12 cellular contexts compared by ENCODE assay signal in the genomic region with DNA sequence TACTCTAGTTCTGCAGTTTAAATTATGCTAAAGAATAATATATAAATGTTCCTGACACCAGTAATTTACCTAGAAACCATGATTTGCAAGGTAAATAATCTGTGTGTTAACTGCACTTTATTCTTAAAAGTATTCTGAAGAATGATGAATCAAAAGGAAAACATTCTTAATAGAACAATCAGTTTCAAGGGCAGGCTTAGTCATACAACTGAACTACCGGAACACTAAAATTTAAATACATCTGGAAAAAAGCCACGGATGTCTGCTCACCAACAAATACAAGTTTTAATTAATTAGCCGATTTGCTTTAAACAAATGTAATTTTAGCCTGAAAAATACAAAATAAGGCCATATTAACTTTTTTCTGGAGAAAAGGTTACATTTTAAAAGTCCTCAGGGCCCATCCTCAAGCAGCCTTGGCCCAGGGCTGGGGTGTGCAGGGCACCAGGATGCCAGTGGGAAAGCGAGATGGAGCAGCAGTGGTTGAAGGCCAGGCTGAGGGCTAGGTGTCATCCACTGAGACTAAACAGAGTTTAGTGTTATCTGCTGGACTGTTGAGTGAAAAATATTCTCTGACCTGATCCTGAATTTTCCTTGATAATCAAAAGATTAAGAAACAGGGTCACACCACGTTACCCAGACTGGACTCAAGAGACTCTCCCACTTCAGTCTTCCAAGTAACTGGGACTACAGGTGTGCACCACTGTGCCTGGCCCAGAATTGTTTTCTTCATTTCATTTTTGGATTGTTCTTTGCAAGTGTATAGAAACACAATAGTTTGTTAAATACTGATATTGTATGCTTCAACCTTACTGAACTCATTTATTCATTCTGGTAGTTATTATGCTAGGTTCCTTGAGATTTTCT.
DNase-seq lines count a peak whose midpoint lies in the region; ATAC-seq, FAIRE-seq and TF ChIP-seq lines count a peak whose summit lies in the region.
"Had no signal": no experiment of that assay in that cellular context is flagged by ENCODE, and none has a peak within 500 bp of the region (broad histone marks: within the 10 kb centered on the region; RNA-seq: fewer than 3 reads in every experiment).

No MANE protein-coding gene starts in this region.

- no peak overlapping the region for H3K9ac ChIP-seq in GM12878 (ENCODE audit: control insufficient read depth, insufficient read depth, low read length)

- H3K4me2 ChIP-seq in GM12878 (ENCODE audit: control insufficient read depth, insufficient read depth) = no peak overlapping the region

- no peak overlapping the region for H3K4me3 ChIP-seq in breast epithelium
- H3K4me3 ChIP-seq in GM12878 = no peak overlapping the region

- H3K4me1 ChIP-seq in breast epithelium = no peaks in the 10 kb centered on the region
- peaks cover 13% of the 10 kb centered on the region for H3K4me1 ChIP-seq in GM12878 (ENCODE audit: control insufficient read depth, insufficient read depth, low read length)

- CTCF ChIA-PET in MCF 10A (lab: Yijun Ruan, JAX) = interaction anchor here (0.9 to 2.7 kb wide), 7 partner anchors 18 to 120 kb away, joined by 3 to 15 read pairs (median 5); no protein-coding TSS in a partner anchor
- CTCF ChIA-PET in GM12878 (lab: Yijun Ruan, JAX) = interaction anchor here (0.9 to 9.2 kb wide), 5 partner anchors 19 to 93 kb away, joined by 3 to 105 read pairs (median 8); no protein-coding TSS in a partner anchor

- DNase-seq in MCF 10A (ENCODE audit: unreplicated experiment) (peak; percentile 60), breast epithelium (ENCODE audit: low spot score in 2 of 2) (no peak), GM12878 (ENCODE audit: low read depth, low spot score) (no peak), iris pigment epithelial cell (ENCODE audit: low read depth) (peak; percentile 84), urothelium cell line (ENCODE audit: low spot score) (peak; percentile 51), NCI-H526 treated with DMSO at 0.1 percent for 48 hours (lab: John Stamatoyannopoulos, UW) (no peak)
- DNase-seq in activated T-helper 2 cell treated with anti-CD3 and anti-CD28 coated beads, Interferon-gamma antibody, Interleukin-2, Interleukin-4, amounts not matched to agents 10 μg/mL and 5 μg/mL and 100 μg/mL, durations not matched to agents 14 hours and 24 hours and 36 hours (ENCODE audit: low spot score) = no peak
- DNase-seq: activated B cell treated with CpG ODN at 0.5 μM for 24 hours, naive B cell had no signal

- FAIRE-seq in GM12878 (lab: Jason Lieb, UNC) (no peak), urothelium cell line (lab: Jason Lieb, UNC) (peak; percentile 20)
- FAIRE-seq: frontal cortex had no signal

- 90% methylated on average over 5 of the region's 5 CpGs for whole genome bisulfite sequencing in GM12878 (ENCODE audit: insufficient coverage, insufficient replicate concordance, low lambda C conversion rate, missing lambda C conversion rate)

- TF ChIP-seq POLR2A in breast epithelium (IDR thresholded peaks at IDR 0.05) (no peak), GM12878 (IDR thresholded peaks at IDR 0.05; ENCODE audit: low read depth, low read length) (no peak)

- no peaks in the 10 kb centered on the region for H4K20me1 ChIP-seq in GM12878 (ENCODE audit: control insufficient read depth, insufficient read depth)

- BruUV-seq in MCF 10A (replicated peaks; lab: Mats Ljungman, UMichigan) (no TSS peak), GM12878 (replicated peaks; lab: Mats Ljungman, UMichigan) (no TSS peak)

- TF ChIP-seq RAD21 in GM12878 (IDR thresholded peaks at IDR 0.05; ENCODE audit: insufficient read depth, low read depth, low read length) = no peak

- H3K27me3 ChIP-seq in breast epithelium (no peaks in the 10 kb centered on the region), GM12878 (replicated peaks in 1 of 2; ENCODE audit: control insufficient read depth in 2 of 2, insufficient read depth in 2 of 2, low read length in 1 of 2) (no peaks in the 10 kb centered on the region)

- no peaks in the 10 kb centered on the region for H3K27me3 Mint-ChIP-seq in MCF 10A (ENCODE audit: insufficient read depth, unreplicated experiment)
- H3K27me3 Mint-ChIP-seq in activated T-helper 2 cell treated with anti-CD3 and anti-CD28 coated beads, Interferon-gamma antibody, Interleukin-2, Interleukin-4, amounts not matched to agents 10 μg/mL and 5 μg/mL and 100 μg/mL, durations not matched to agents 14 hours and 24 hours and 36 hours (ENCODE audit: low read depth) = no peaks in the 10 kb centered on the region
- H3K27me3 Mint-ChIP-seq: activated B cell treated with CpG ODN at 0.5 μM for 24 hours; activated naive CD4-positive, alpha-beta T cell treated with anti-CD3 and anti-CD28 coated beads, Interleukin-2, amount 50 U/mL, for 24 hours had no signal

- no peaks in the 10 kb centered on the region for H3K36me3 ChIP-seq in breast epithelium
- peaks cover 0 to 4% of the 10 kb centered on the region in 2 experiments; a peak in 1 of 4 replicates for H3K36me3 ChIP-seq in GM12878 (ENCODE audit: control insufficient read depth in 2 of 2, insufficient read depth in 2 of 2, low read length in 1 of 2)

- SMC1A ChIA-PET in GM12878 (lab: Charles Lee; ENCODE audit: uncharacterized antibody, unreplicated experiment) = interaction anchor here (1.0 to 2.5 kb wide), 6 partner anchors 14 to 121 kb away, joined by 4 to 16 read pairs (median 6); no protein-coding TSS in a partner anchor

- no peak overlapping the region for H3K4me3 Mint-ChIP-seq in MCF 10A (ENCODE audit: unreplicated experiment)
- no peak overlapping the region for H3K4me3 Mint-ChIP-seq in activated T-helper 2 cell treated with anti-CD3 and anti-CD28 coated beads, Interferon-gamma antibody, Interleukin-2, Interleukin-4, amounts not matched to agents 10 μg/mL and 5 μg/mL and 100 μg/mL, durations not matched to agents 14 hours and 24 hours and 36 hours (ENCODE audit: low read depth)
- H3K4me3 Mint-ChIP-seq: activated B cell treated with CpG ODN at 0.5 μM for 24 hours; activated naive CD4-positive, alpha-beta T cell treated with anti-CD3 and anti-CD28 coated beads, Interleukin-2, amount 50 U/mL, for 24 hours; naive B cell had no signal

- RAD21 ChIA-PET in GM12878 (lab: Charles Lee; ENCODE audit: unreplicated experiment) = interaction anchor here (0.9 to 2.1 kb wide), 6 partner anchors 15 to 121 kb away, joined by 3 to 12 read pairs (median 6); no protein-coding TSS in a partner anchor

- H3K27ac Mint-ChIP-seq in MCF 10A (ENCODE audit: low read depth, unreplicated experiment) = peak overlapping the region; percentile 92
- no peak overlapping the region for H3K27ac Mint-ChIP-seq in activated T-helper 2 cell treated with anti-CD3 and anti-CD28 coated beads, Interferon-gamma antibody, Interleukin-2, Interleukin-4, amounts not matched to agents 10 μg/mL and 5 μg/mL and 100 μg/mL, durations not matched to agents 14 hours and 24 hours and 36 hours
- H3K27ac Mint-ChIP-seq: activated B cell treated with CpG ODN at 0.5 μM for 24 hours; activated naive CD4-positive, alpha-beta T cell treated with anti-CD3 and anti-CD28 coated beads, Interleukin-2, amount 50 U/mL, for 24 hours; naive B cell had no signal

- intact Hi-C loops in MCF 10A (cut with micrococcal nuclease) (no loop called here), breast epithelium (cut with DNase I; ENCODE audit: low total_unique reads) (no loop called here), GM12878 (cut with micrococcal nuclease; ENCODE audit: unreplicated experiment) (no loop called here)
- intact Hi-C loops in activated T-helper 2 cell treated with anti-CD3 and anti-CD28 coated beads, Interferon-gamma antibody, Interleukin-2, Interleukin-4, amounts not matched to agents 10 μg/mL and 5 μg/mL and 100 μg/mL, durations not matched to agents 14 hours and 24 hours and 36 hours (cut with micrococcal nuclease) = no loop called here

- H3K79me2 ChIP-seq in GM12878 (ENCODE audit: control insufficient read depth, insufficient read depth, low read length) = peaks cover 22% of the 10 kb centered on the region

- H3K4me1 Mint-ChIP-seq in MCF 10A (ENCODE audit: insufficient read depth, unreplicated experiment) = peaks cover 70% of the 10 kb centered on the region
- no peaks in the 10 kb centered on the region for H3K4me1 Mint-ChIP-seq in activated T-helper 2 cell treated with anti-CD3 and anti-CD28 coated beads, Interferon-gamma antibody, Interleukin-2, Interleukin-4, amounts not matched to agents 10 μg/mL and 5 μg/mL and 100 μg/mL, durations not matched to agents 14 hours and 24 hours and 36 hours (ENCODE audit: low read depth)
- H3K4me1 Mint-ChIP-seq: activated B cell treated with CpG ODN at 0.5 μM for 24 hours; activated naive CD4-positive, alpha-beta T cell treated with anti-CD3 and anti-CD28 coated beads, Interleukin-2, amount 50 U/mL, for 24 hours; naive B cell had no signal

- POLR2A ChIA-PET in MCF 10A (lab: Yijun Ruan, JAX) (interaction anchor here (0.9 to 7.0 kb wide), 12 partner anchors 14 to 112 kb away, joined by 3 to 133 read pairs (median 6); a partner anchor contains a TSS), GM12878 (lab: Charles Lee) (interaction anchor here (1.0 to 1.3 kb wide), 2 partner anchors 14 to 21 kb away, joined by 3 to 4 read pairs; no protein-coding TSS in a partner anchor)

- TF ChIP-seq EP300 in GM12878 (IDR thresholded peaks at IDR 0.05; ENCODE audit: borderline replicate concordance in 1 of 2, control insufficient read depth in 1 of 2, low read depth in 2 of 2, low read length in 2 of 2) = no peak

- H3K9me3 ChIP-seq in breast epithelium (no peaks in the 10 kb centered on the region), GM12878 (replicated peaks; ENCODE audit: control insufficient read depth, insufficient read depth, low read length) (no peaks in the 10 kb centered on the region; the same call in 2 of the 3 replicates)

- ATAC-seq in GM12878 = 0 out of 3 replicates have a peak, but pooled peaks have one; percentile 26
- ATAC-seq in HG03571 (IDR thresholded peaks at IDR 0.05; ENCODE audit: unreplicated experiment) = no peak

- no peak overlapping the region for H2AFZ ChIP-seq in GM12878 (ENCODE audit: control insufficient read depth, low read depth, low read length)

- peaks cover 5% of the 10 kb centered on the region for H3K36me3 Mint-ChIP-seq in MCF 10A (ENCODE audit: insufficient read depth, unreplicated experiment)
- H3K36me3 Mint-ChIP-seq in activated T-helper 2 cell treated with anti-CD3 and anti-CD28 coated beads, Interferon-gamma antibody, Interleukin-2, Interleukin-4, amounts not matched to agents 10 μg/mL and 5 μg/mL and 100 μg/mL, durations not matched to agents 14 hours and 24 hours and 36 hours (ENCODE audit: low read depth) = no peaks in the 10 kb centered on the region
- H3K36me3 Mint-ChIP-seq: activated naive CD4-positive, alpha-beta T cell treated with anti-CD3 and anti-CD28 coated beads, Interleukin-2, amount 50 U/mL, for 24 hours; naive B cell had no signal

- TF ChIP-seq CTCF in MCF 10A (IDR thresholded peaks at IDR 0.05; ENCODE audit: unreplicated experiment) (no peak), breast epithelium (IDR thresholded peaks at IDR 0.05) (no peak), GM12878 (IDR thresholded peaks at IDR 0.05 in 2 of 3, conservative IDR thresholded peaks at IDR 0.05 in 1 of 3; ENCODE audit: control insufficient read depth in 2 of 3, extremely low read depth in 1 of 3, insufficient read depth in 1 of 3, low read depth in 3 of 3, low read length in 3 of 3) (no peak)

- no peaks in the 10 kb centered on the region for H3K9me3 Mint-ChIP-seq in MCF 10A (ENCODE audit: unreplicated experiment)
- H3K9me3 Mint-ChIP-seq in activated T-helper 2 cell treated with anti-CD3 and anti-CD28 coated beads, Interferon-gamma antibody, Interleukin-2, Interleukin-4, amounts not matched to agents 10 μg/mL and 5 μg/mL and 100 μg/mL, durations not matched to agents 14 hours and 24 hours and 36 hours = no peaks in the 10 kb centered on the region
- H3K9me3 Mint-ChIP-seq: activated B cell treated with CpG ODN at 0.5 μM for 24 hours; activated naive CD4-positive, alpha-beta T cell treated with anti-CD3 and anti-CD28 coated beads, Interleukin-2, amount 50 U/mL, for 24 hours; naive B cell had no signal

- in situ Hi-C loops in GM12878 (cut with MboI) = no loop called here

- no peak overlapping the region for H3K27ac ChIP-seq in breast epithelium
- no peak overlapping the region for H3K27ac ChIP-seq in GM12878 (ENCODE audit: control insufficient read depth, insufficient read depth)

Comparison
In these comparisons a context has a peak if more than half of its experiments do, and no peak if none do; other contexts are left out.
1. DNase-seq: peak in MCF 10A (single experiment), iris pigment epithelial cell (single experiment) and urothelium cell line (single experiment); none in breast epithelium (0 of 2), GM12878 (single experiment), activated T-helper 2 cell treated with anti-CD3 and anti-CD28 coated beads, Interferon-gamma antibody, Interleukin-2, Interleukin-4, amounts not matched to agents 10 μg/mL and 5 μg/mL and 100 μg/mL, durations not matched to agents 14 hours and 24 hours and 36 hours (single experiment) and NCI-H526 treated with DMSO at 0.1 percent for 48 hours (single experiment).